16 cellular contexts compared by ENCODE assay signal in the genomic region with DNA sequence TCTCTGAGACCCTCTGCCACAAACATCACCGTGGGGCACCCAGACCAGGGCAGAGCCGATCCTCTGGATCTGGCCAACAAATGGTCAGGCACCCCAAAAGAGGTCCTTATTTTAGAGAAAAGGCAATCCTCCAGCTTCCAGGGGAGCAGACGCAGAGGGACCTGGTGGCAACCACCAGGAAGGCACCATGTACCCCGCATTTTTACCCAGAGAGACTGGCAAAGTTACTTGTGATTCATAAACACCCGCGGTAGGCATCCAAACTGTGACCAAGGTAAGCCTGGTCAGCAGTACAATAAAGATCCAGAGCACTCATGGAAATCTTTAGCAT. TPM values are rescaled to one million over a fixed set of nuclear protein-coding genes. Genes with fewer than 3 reads are reported as not detected.
DNase-seq lines count a peak whose midpoint lies in the region; ATAC-seq and TF ChIP-seq lines count a peak whose summit lies in the region.
"Had no signal": no experiment of that assay in that cellular context is flagged by ENCODE, and none has a peak within 500 bp of the region (broad histone marks: within the 10 kb centered on the region; RNA-seq: fewer than 3 reads in every experiment).

No MANE protein-coding gene starts in this region.

- CTCF ChIA-PET in WTC11 (lab: Charles Lee) = interaction anchor here (1.1 to 4.1 kb wide), 5 partner anchors 9 to 74 kb away, joined by 3 to 19 read pairs (median 4); no protein-coding TSS in a partner anchor

- H3K27me3 ChIP-seq in dorsolateral prefrontal cortex = peaks cover 0 to 25% (median 9%) of the 10 kb centered on the region in 45 donors
- no peaks in the 10 kb centered on the region for H3K27me3 ChIP-seq in stomach smooth muscle (ENCODE audit: control insufficient read depth in 1 of 2, insufficient read depth in 2 of 2, low read length in 2 of 2)

- H3K4me1 Mint-ChIP-seq in WTC11 (peaks cover 3% of the 10 kb centered on the region), mesothelial cell of epicardium (peaks cover 4% of the 10 kb centered on the region)

- POLR2A ChIA-PET in WTC11 (lab: Charles Lee) = no interaction called here

- peaks cover 67% of the 10 kb centered on the region for H3K4me1 ChIP-seq in stomach smooth muscle (ENCODE audit: control insufficient read depth, insufficient read depth, low read length)

- H3K27ac Mint-ChIP-seq in WTC11 (no peak overlapping the region), mesothelial cell of epicardium (no peak overlapping the region)
- H3K27ac Mint-ChIP-seq: activated naive CD4-positive, alpha-beta T cell treated with anti-CD3 and anti-CD28 coated beads, Interleukin-2, amount 10 ng/mL, durations not matched to agents 7 days and 5 days; stimulated activated effector memory CD8-positive, alpha-beta T cell treated with anti-CD3 and anti-CD28 coated beads, Interleukin-12 subunit alpha, Interleukin-12 subunit beta, amount 100 ng/mL, for 72 hours had no signal

- no peaks in the 10 kb centered on the region for H3K9me3 ChIP-seq in stomach smooth muscle (ENCODE audit: control insufficient read depth in 2 of 2, low read length in 2 of 2)

- H3K36me3 ChIP-seq in stomach smooth muscle (ENCODE audit: control insufficient read depth in 2 of 2, insufficient read depth in 2 of 2, low read length in 2 of 2) = no peaks in the 10 kb centered on the region
- H3K36me3 ChIP-seq: WERI-Rb-1 had no signal

- peak overlapping the region; percentile 60 for H3K4me3 Mint-ChIP-seq in WTC11
- H3K4me3 Mint-ChIP-seq in mesothelial cell of epicardium = peak overlapping the region; percentile 40
- H3K4me3 Mint-ChIP-seq: activated naive CD4-positive, alpha-beta T cell treated with anti-CD3 and anti-CD28 coated beads, Interleukin-2, amount 10 ng/mL, durations not matched to agents 7 days and 5 days; naive thymus-derived CD8-positive, alpha-beta T cell; stimulated activated effector memory CD8-positive, alpha-beta T cell treated with anti-CD3 and anti-CD28 coated beads, Interleukin-12 subunit alpha, Interleukin-12 subunit beta, amount 100 ng/mL, for 72 hours had no signal

- ATAC-seq in WTC11 = no peak
- ATAC-seq: naive thymus-derived CD8-positive, alpha-beta T cell; stimulated activated effector memory CD8-positive, alpha-beta T cell treated with anti-CD3 and anti-CD28 coated beads, Interleukin-12 subunit alpha, Interleukin-12 subunit beta, amount 100 ng/mL, for 72 hours had no signal

- H3K27ac ChIP-seq in dorsolateral prefrontal cortex (peak overlapping the region in 34 of 59 donors; percentile 1 to 66 (median 47)), stomach smooth muscle (ENCODE audit: low read length) (peak overlapping the region; percentile 89)
- H3K27ac ChIP-seq: RWPE1, WERI-Rb-1 had no signal

- H3K9me3 Mint-ChIP-seq in WTC11 = peaks cover 8% of the 10 kb centered on the region
- H3K9me3 Mint-ChIP-seq in mesothelial cell of epicardium = peaks cover 8% of the 10 kb centered on the region
- H3K9me3 Mint-ChIP-seq: activated naive CD4-positive, alpha-beta T cell treated with anti-CD3 and anti-CD28 coated beads, Interleukin-2, amount 10 ng/mL, durations not matched to agents 7 days and 5 days; stimulated activated effector memory CD8-positive, alpha-beta T cell treated with anti-CD3 and anti-CD28 coated beads, Interleukin-12 subunit alpha, Interleukin-12 subunit beta, amount 100 ng/mL, for 72 hours had no signal

- H3K9ac ChIP-seq in stomach smooth muscle (ENCODE audit: low read length in 2 of 2) = peak overlapping the region; percentile 47 to 64

- H3K27me3 Mint-ChIP-seq in WTC11 (ENCODE audit: low read depth) = peaks cover 35% of the 10 kb centered on the region
- H3K27me3 Mint-ChIP-seq in mesothelial cell of epicardium (ENCODE audit: low read depth) = peaks cover 48% of the 10 kb centered on the region

- no peak for DNase-seq in WTC11 (ENCODE audit: low spot score)
- no peak for DNase-seq in dorsolateral prefrontal cortex
- DNase-seq in mesothelial cell of epicardium (ENCODE audit: low spot score in 2 of 2, unreplicated experiment in 2 of 2) = no peak
- no peak for DNase-seq in KG1 (lab: John Stamatoyannopoulos, UW)
- no peak for DNase-seq in NCI-H2107 (lab: John Stamatoyannopoulos, UW)
- DNase-seq in AG08396 (ENCODE audit: low spot score) = no peak
- DNase-seq: MV-4-11, WERI-Rb-1 had no signal

- intact Hi-C loops in dorsolateral prefrontal cortex (cut with DNase I) = loop anchor here in 1 of 2 donors (5.0 kb wide), 1 partner anchor 32 kb away; no protein-coding TSS in a partner anchor

- TF ChIP-seq CTCF in WTC11 (IDR thresholded peaks at IDR 0.05) = no peak
- TF ChIP-seq CTCF in dorsolateral prefrontal cortex (IDR thresholded peaks at IDR 0.05 in 54 of 56, conservative IDR thresholded peaks at IDR 0.05 in 2 of 56; ENCODE audit: low read depth in 1 of 56, partially characterized antibody in 56 of 56) = no peak
- no peak for TF ChIP-seq CTCF in mesothelial cell of epicardium (IDR thresholded peaks at IDR 0.05; ENCODE audit: unreplicated experiment)

- H3K36me3 Mint-ChIP-seq in WTC11 (no peaks in the 10 kb centered on the region), mesothelial cell of epicardium (no peaks in the 10 kb centered on the region)
- H3K36me3 Mint-ChIP-seq: activated naive CD4-positive, alpha-beta T cell treated with anti-CD3 and anti-CD28 coated beads, Interleukin-2, amount 10 ng/mL, durations not matched to agents 7 days and 5 days; stimulated activated effector memory CD8-positive, alpha-beta T cell treated with anti-CD3 and anti-CD28 coated beads, Interleukin-12 subunit alpha, Interleukin-12 subunit beta, amount 100 ng/mL, for 72 hours had no signal

- H3K4me3 ChIP-seq in dorsolateral prefrontal cortex = peak overlapping the region in 12 of 59 donors; percentile 4 to 51 (median 36)
- peak overlapping the region; percentile 41 to 67 for H3K4me3 ChIP-seq in stomach smooth muscle (ENCODE audit: low read length in 2 of 2)

TF ChIP-seq in WTC11, 78 proteins besides CTCF, POLR2A, EP300 and RAD21 (continues in another document):
- TF ChIP-seq, protein P1, sequence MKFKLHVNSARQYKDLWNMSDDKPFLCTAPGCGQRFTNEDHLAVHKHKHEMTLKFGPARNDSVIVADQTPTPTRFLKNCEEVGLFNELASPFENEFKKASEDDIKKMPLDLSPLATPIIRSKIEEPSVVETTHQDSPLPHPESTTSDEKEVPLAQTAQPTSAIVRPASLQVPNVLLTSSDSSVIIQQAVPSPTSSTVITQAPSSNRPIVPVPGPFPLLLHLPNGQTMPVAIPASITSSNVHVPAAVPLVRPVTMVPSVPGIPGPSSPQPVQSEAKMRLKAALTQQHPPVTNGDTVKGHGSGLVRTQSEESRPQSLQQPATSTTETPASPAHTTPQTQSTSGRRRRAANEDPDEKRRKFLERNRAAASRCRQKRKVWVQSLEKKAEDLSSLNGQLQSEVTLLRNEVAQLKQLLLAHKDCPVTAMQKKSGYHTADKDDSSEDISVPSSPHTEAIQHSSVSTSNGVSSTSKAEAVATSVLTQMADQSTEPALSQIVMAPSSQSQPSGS (CRISPR knock-in tag; IDR thresholded peaks at IDR 0.05; ENCODE audit: borderline replicate concordance, low read depth) = no peak
- TF ChIP-seq MYBL2 (CRISPR knock-in tag; IDR thresholded peaks at IDR 0.05) (no peak), ZNF423 (CRISPR knock-in tag; IDR thresholded peaks at IDR 0.05) (no peak), RELA (CRISPR knock-in tag; IDR thresholded peaks at IDR 0.05; ENCODE audit: borderline replicate concordance) (no peak)
- TF ChIP-seq, protein P2, sequence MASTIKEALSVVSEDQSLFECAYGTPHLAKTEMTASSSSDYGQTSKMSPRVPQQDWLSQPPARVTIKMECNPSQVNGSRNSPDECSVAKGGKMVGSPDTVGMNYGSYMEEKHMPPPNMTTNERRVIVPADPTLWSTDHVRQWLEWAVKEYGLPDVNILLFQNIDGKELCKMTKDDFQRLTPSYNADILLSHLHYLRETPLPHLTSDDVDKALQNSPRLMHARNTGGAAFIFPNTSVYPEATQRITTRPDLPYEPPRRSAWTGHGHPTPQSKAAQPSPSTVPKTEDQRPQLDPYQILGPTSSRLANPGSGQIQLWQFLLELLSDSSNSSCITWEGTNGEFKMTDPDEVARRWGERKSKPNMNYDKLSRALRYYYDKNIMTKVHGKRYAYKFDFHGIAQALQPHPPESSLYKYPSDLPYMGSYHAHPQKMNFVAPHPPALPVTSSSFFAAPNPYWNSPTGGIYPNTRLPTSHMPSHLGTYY (CRISPR knock-in tag; IDR thresholded peaks at IDR 0.05) = no peak

RNA-seq across cellular contexts. Expression of a gene that starts 10.5 kb away (rescaled TPM):
- total RNA-seq in WTC11 (2021) = 1.9 to 2.5 TPM (median 2.4 TPM) in 3 replicates
- total RNA-seq in dorsolateral prefrontal cortex = 10 to 100 TPM in 109 of 120 experiments, 1 to 10 TPM in 11; 5.8 to 55.7 (median 18.4) TPM
- total RNA-seq in mesothelial cell of epicardium = 11.9 to 13.0 TPM (median 11.9 TPM) in 3 replicates

RNA-seq across cellular contexts. Expression of a gene that starts 18.9 kb away (rescaled TPM):
- total RNA-seq in WTC11 (2021) (not detected in 3 replicates), dorsolateral prefrontal cortex (10 to 100 TPM in 78 of 120 experiments, 1 to 10 TPM in 41, under 1 TPM in 1; 0.72 to 27.7 (median 11.7) TPM), mesothelial cell of epicardium (not detected in 3 replicates)
- total RNA-seq: glomerular endothelial cell; HT1080; kidney epithelial cell; naive thymus-derived CD8-positive, alpha-beta T cell had no signal

RNA-seq across cellular contexts. Expression of a gene that starts 36.4 kb away (rescaled TPM):
- total RNA-seq in WTC11 (2021) = 9.2 to 10.5 TPM (median 9.8 TPM) in 3 replicates
- total RNA-seq in dorsolateral prefrontal cortex = 1 to 10 TPM; 1.3 to 5.3 (median 3.1) TPM
- total RNA-seq in mesothelial cell of epicardium = 11.6 to 12.9 TPM (median 12.1 TPM) in 3 replicates
